11 cellular contexts compared by ENCODE assay signal in genomic region chr11:31160504-31161422, GRCh38.
DNase-seq lines count a peak whose midpoint lies in the region; ATAC-seq and TF ChIP-seq lines count a peak whose summit lies in the region.
"Had no signal": no experiment of that assay in that cellular context is flagged by ENCODE, and none has a peak within 500 bp of the region (broad histone marks: within the 10 kb centered on the region; RNA-seq: fewer than 3 reads in every experiment).

No MANE protein-coding gene starts in this region.

- TF ChIP-seq POLR2A in right lobe of liver (IDR thresholded peaks at IDR 0.05) (no peak), prostate gland (IDR thresholded peaks at IDR 0.05) (no peak)

- H3K4me1 ChIP-seq in right lobe of liver, result no peaks in the 10 kb centered on the region
- no peaks in the 10 kb centered on the region for H3K4me1 ChIP-seq in prostate gland (replicated peaks)

- ATAC-seq in right lobe of liver (no peak), GM21737 (IDR thresholded peaks at IDR 0.05; ENCODE audit: unreplicated experiment) (no peak), HG02763 (IDR thresholded peaks at IDR 0.05; ENCODE audit: unreplicated experiment) (no peak)
- ATAC-seq: T-helper 17 cell had no signal

- peak; percentile 2 for DNase-seq in HPDE6-E6E7 (ENCODE audit: extremely low spot score)
- peak; percentile 6 for DNase-seq in SK-MEL-5 (ENCODE audit: low read depth, low spot score)
- no peak for DNase-seq in right lobe of liver
- DNase-seq in prostate gland (ENCODE audit: low spot score), result no peak
- DNase-seq in RPMI8226, result no peak
- DNase-seq: amniotic stem cell, islet precursor cell, T-helper 17 cell had no signal

- H3K27ac ChIP-seq in right lobe of liver (no peak overlapping the region), prostate gland (no peak overlapping the region)

- in situ Hi-C loops in SK-MEL-5 (cut with HindIII; ENCODE audit: low pct_unique_long_range_greater_than_20kb, low sequenced_read_pairs), result no loop called here

- no peak overlapping the region for H3K4me3 ChIP-seq in GM12875 (ENCODE audit: low read depth, low read length)
- H3K4me3 ChIP-seq in right lobe of liver, result no peak overlapping the region
- no peak overlapping the region for H3K4me3 ChIP-seq in prostate gland

- peak; percentile 38; the same call in 1 of the 2 replicates for TF ChIP-seq CTCF in GM12875 (IDR thresholded peaks at IDR 0.05; ENCODE audit: borderline replicate concordance, insufficient read depth, low read depth, low read length)
- TF ChIP-seq CTCF in right lobe of liver (IDR thresholded peaks at IDR 0.05), result peak in 3 of 4 donors; percentile 6 to 22 (median 7)
- TF ChIP-seq CTCF in prostate gland (IDR thresholded peaks at IDR 0.05), result peak in 1 of 4 experiments; percentile 13

- H3K36me3 ChIP-seq in right lobe of liver, result no peaks in the 10 kb centered on the region
- no peaks in the 10 kb centered on the region for H3K36me3 ChIP-seq in prostate gland

- intact Hi-C loops in right lobe of liver (cut with DNase I), result no loop called here
- intact Hi-C loops in prostate gland (cut with DNase I), result no loop called here

- H3K9me3 ChIP-seq in right lobe of liver (no peaks in the 10 kb centered on the region), prostate gland (no peaks in the 10 kb centered on the region)

- 60% methylated on average over 5 of the region's 5 CpGs for WGBS in right lobe of liver (ENCODE audit: insufficient coverage, low coverage, low lambda C conversion rate, missing lambda C conversion rate)
- WGBS in prostate gland, result 59% methylated on average over 5 of the region's 5 CpGs

- H3K27me3 ChIP-seq in right lobe of liver (no peaks in the 10 kb centered on the region), prostate gland (replicated peaks; ENCODE audit: insufficient read depth) (no peaks in the 10 kb centered on the region)

Comparison
In these comparisons a context has a peak if more than half of its experiments do, and no peak if none do; other contexts are left out.
1. DNase-seq: peak in HPDE6-E6E7 (single experiment) and SK-MEL-5 (single experiment); none in right lobe of liver (0 of 3), prostate gland (single experiment) and RPMI8226 (single experiment).